In genomic region chr15:90603893-90604292, GRCh38 we compare ENCODE assay signal across 8 cellular contexts.
DNase-seq lines count a peak whose midpoint lies in the region; ATAC-seq and TF ChIP-seq lines count a peak whose summit lies in the region.

No MANE protein-coding gene starts in this region.

- DNase-seq in GM13977 (ENCODE audit: low spot score) (no peak), sciatic nerve (ENCODE audit: low spot score) (peak; percentile 71), NCI-H774 (lab: John Stamatoyannopoulos, UW) (no peak), LoVo (ENCODE audit: low spot score) (no peak), NCI-H187 (lab: John Stamatoyannopoulos, UW) (no peak)
- no peak for DNase-seq in central memory CD8-positive, alpha-beta T cell (ENCODE audit: low spot score in 2 of 2)

- no peaks in the 10 kb centered on the region for H3K27me3 Mint-ChIP-seq in T-helper 1 cell treated with Interleukin-12 subunit alpha and Interleukin-12 subunit beta and Interleukin-4 antibody, amounts not matched to agents 30 μg/mL and 1 μg/mL, for 36 hours (ENCODE audit: low read depth)
- no peaks in the 10 kb centered on the region for H3K27me3 Mint-ChIP-seq in central memory CD8-positive, alpha-beta T cell

- no peak for ATAC-seq in central memory CD8-positive, alpha-beta T cell (replicated peaks; ENCODE audit: extremely low read depth, poor library complexity, severe bottlenecking)
- ATAC-seq in sciatic nerve (no peak), GM19452 (IDR thresholded peaks at IDR 0.05; ENCODE audit: unreplicated experiment) (no peak)

- no peak overlapping the region for H3K4me3 Mint-ChIP-seq in T-helper 1 cell treated with Interleukin-12 subunit alpha and Interleukin-12 subunit beta and Interleukin-4 antibody, amounts not matched to agents 30 μg/mL and 1 μg/mL, for 36 hours
- H3K4me3 Mint-ChIP-seq in central memory CD8-positive, alpha-beta T cell, result no peak overlapping the region

- peak; percentile 60 for TF ChIP-seq CTCF in GM13977 (IDR thresholded peaks at IDR 0.05; ENCODE audit: extremely low read depth, insufficient read depth, missing control alignments)

- no peaks in the 10 kb centered on the region for H3K9me3 Mint-ChIP-seq in T-helper 1 cell treated with Interleukin-12 subunit alpha and Interleukin-12 subunit beta and Interleukin-4 antibody, amounts not matched to agents 30 μg/mL and 1 μg/mL, for 36 hours
- H3K9me3 Mint-ChIP-seq in central memory CD8-positive, alpha-beta T cell, result no peaks in the 10 kb centered on the region

- in situ Hi-C loops in GM13977 (cut with MboI; ENCODE audit: low pct_unique_long_range_greater_than_20kb, low sequenced_read_pairs, unreplicated experiment), result no loop called here

- H3K36me3 Mint-ChIP-seq in T-helper 1 cell treated with Interleukin-12 subunit alpha and Interleukin-12 subunit beta and Interleukin-4 antibody, amounts not matched to agents 30 μg/mL and 1 μg/mL, for 36 hours (ENCODE audit: low read depth), result peaks cover 37% of the 10 kb centered on the region
- peaks cover 5% of the 10 kb centered on the region for H3K36me3 Mint-ChIP-seq in central memory CD8-positive, alpha-beta T cell (ENCODE audit: insufficient read depth)

- H3K27ac Mint-ChIP-seq in T-helper 1 cell treated with Interleukin-12 subunit alpha and Interleukin-12 subunit beta and Interleukin-4 antibody, amounts not matched to agents 30 μg/mL and 1 μg/mL, for 36 hours, result peak overlapping the region; percentile 69
- H3K27ac Mint-ChIP-seq in central memory CD8-positive, alpha-beta T cell (ENCODE audit: low read depth), result peak overlapping the region; percentile 22

- H3K4me1 Mint-ChIP-seq in T-helper 1 cell treated with Interleukin-12 subunit alpha and Interleukin-12 subunit beta and Interleukin-4 antibody, amounts not matched to agents 30 μg/mL and 1 μg/mL, for 36 hours (ENCODE audit: low read depth), result peaks cover 39% of the 10 kb centered on the region
- peaks cover 14% of the 10 kb centered on the region for H3K4me1 Mint-ChIP-seq in central memory CD8-positive, alpha-beta T cell

- intact Hi-C loops in sciatic nerve (cut with DNase I), result no loop called here
